In the genomic region with DNA sequence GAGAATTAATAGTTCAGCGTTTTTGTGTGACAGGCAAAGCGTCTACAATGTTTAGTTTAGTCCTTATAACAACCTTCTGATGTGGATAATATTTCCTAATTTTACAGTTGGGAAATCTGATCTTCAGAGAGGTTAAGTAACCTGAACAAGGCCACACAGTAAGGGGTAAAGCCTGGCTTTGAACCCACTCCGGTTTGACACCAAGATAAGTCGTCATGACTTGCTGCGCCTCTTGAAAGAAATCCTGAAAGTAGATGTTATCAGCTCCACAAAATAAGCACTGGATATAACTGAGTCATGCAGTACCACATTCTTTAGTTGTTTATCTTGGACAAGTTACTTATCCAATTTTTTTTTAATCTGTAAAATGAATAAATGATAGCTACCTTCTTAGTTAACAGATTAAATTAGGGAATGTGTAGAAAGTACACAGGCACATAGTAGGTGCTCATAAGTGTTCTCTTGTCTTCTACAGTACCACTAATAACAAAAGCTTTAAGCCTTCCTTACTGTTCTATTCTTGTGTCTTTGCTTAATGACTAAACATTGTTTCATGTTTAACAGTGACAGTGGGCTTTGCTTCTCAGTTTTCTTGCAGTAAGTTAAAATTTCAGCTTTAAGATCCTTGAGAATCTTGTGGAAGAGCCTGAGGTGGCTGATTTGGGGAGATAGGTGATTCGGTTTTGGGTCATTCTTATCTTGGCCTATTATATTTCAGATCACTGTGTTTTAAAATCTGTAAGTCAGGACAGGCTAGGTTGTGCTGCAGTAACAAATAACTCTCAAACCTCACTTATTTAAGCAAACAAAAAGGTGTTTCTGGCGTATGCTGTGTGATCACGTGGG, we compare ENCODE assay signal across 1 cellular context.
TF ChIP-seq lines count a peak whose summit lies in the region.

No MANE protein-coding gene starts in this region.

TF ChIP-seq in K562, 482 proteins besides CTCF, POLR2A, EP300 and RAD21 (continued from another document and continues in another):
- TF ChIP-seq, protein P1, sequence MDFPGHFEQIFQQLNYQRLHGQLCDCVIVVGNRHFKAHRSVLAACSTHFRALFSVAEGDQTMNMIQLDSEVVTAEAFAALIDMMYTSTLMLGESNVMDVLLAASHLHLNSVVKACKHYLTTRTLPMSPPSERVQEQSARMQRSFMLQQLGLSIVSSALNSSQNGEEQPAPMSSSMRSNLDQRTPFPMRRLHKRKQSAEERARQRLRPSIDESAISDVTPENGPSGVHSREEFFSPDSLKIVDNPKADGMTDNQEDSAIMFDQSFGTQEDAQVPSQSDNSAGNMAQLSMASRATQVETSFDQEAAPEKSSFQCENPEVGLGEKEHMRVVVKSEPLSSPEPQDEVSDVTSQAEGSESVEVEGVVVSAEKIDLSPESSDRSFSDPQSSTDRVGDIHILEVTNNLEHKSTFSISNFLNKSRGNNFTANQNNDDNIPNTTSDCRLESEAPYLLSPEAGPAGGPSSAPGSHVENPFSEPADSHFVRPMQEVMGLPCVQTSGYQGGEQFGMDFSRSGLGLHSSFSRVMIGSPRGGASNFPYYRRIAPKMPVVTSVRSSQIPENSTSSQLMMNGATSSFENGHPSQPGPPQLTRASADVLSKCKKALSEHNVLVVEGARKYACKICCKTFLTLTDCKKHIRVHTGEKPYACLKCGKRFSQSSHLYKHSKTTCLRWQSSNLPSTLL (IDR thresholded peaks at IDR 0.05): no peak
- TF ChIP-seq ETS2 (tag; IDR thresholded peaks at IDR 0.05; ENCODE audit: borderline replicate concordance, poor library complexity, severe bottlenecking) (no peak), TRIM24 (IDR thresholded peaks at IDR 0.05) (peak; percentile 9 to 20; a peak in 1 of 4 replicates), MTA1 (IDR thresholded peaks at IDR 0.05; ENCODE audit: borderline replicate concordance) (no peak; the same call in 1 of the 2 replicates), RBM14 (IDR thresholded peaks at IDR 0.05; ENCODE audit: borderline replicate concordance, insufficient read depth, low read depth, low read length) (no peak), ZNF133 (CRISPR knock-in tag; IDR thresholded peaks at IDR 0.05) (no peak), CEBPB (tag; IDR thresholded peaks at IDR 0.05) (no peak), ADNP (tag; IDR thresholded peaks at IDR 0.05) (no peak), MXI1 (IDR thresholded peaks at IDR 0.05; ENCODE audit: low read depth, low read length) (no peak), NEUROD1 (IDR thresholded peaks at IDR 0.05; ENCODE audit: borderline replicate concordance, low read depth, low read length, partially characterized antibody) (no peak), KLF10 (CRISPR knock-in tag; IDR thresholded peaks at IDR 0.05) (no peak), HMG20B (CRISPR knock-in tag; IDR thresholded peaks at IDR 0.05) (no peak), RBM34 (IDR thresholded peaks at IDR 0.05; ENCODE audit: borderline replicate concordance, insufficient read depth, low read length) (no peak), ZNF766 (CRISPR knock-in tag; conservative IDR thresholded peaks at IDR 0.05) (no peak), CREBBP (IDR thresholded peaks at IDR 0.05; ENCODE audit: low read depth, low read length) (no peak), CSDE1 (IDR thresholded peaks at IDR 0.05) (no peak), HNRNPL (IDR thresholded peaks at IDR 0.05; ENCODE audit: low read depth, low read length) (no peak), KDM2B (CRISPR knock-in tag; IDR thresholded peaks at IDR 0.05) (no peak), ZNF3 (CRISPR knock-in tag; IDR thresholded peaks at IDR 0.05) (no peak), JUND (IDR thresholded peaks at IDR 0.05; ENCODE audit: borderline replicate concordance, low read depth, low read length) (no peak), JUND (tag; IDR thresholded peaks at IDR 0.05; ENCODE audit: borderline replicate concordance, low read depth, low read length) (peak; percentile 38; the same call in 1 of the 3 replicates), CBFA2T3 (IDR thresholded peaks at IDR 0.05) (peak; percentile 19; the same call in 1 of the 2 replicates)
- TF ChIP-seq, protein P2, sequence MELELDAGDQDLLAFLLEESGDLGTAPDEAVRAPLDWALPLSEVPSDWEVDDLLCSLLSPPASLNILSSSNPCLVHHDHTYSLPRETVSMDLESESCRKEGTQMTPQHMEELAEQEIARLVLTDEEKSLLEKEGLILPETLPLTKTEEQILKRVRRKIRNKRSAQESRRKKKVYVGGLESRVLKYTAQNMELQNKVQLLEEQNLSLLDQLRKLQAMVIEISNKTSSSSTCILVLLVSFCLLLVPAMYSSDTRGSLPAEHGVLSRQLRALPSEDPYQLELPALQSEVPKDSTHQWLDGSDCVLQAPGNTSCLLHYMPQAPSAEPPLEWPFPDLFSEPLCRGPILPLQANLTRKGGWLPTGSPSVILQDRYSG (tag; conservative IDR thresholded peaks at IDR 0.05; ENCODE audit: low read depth): no peak
- TF ChIP-seq, protein P3, sequence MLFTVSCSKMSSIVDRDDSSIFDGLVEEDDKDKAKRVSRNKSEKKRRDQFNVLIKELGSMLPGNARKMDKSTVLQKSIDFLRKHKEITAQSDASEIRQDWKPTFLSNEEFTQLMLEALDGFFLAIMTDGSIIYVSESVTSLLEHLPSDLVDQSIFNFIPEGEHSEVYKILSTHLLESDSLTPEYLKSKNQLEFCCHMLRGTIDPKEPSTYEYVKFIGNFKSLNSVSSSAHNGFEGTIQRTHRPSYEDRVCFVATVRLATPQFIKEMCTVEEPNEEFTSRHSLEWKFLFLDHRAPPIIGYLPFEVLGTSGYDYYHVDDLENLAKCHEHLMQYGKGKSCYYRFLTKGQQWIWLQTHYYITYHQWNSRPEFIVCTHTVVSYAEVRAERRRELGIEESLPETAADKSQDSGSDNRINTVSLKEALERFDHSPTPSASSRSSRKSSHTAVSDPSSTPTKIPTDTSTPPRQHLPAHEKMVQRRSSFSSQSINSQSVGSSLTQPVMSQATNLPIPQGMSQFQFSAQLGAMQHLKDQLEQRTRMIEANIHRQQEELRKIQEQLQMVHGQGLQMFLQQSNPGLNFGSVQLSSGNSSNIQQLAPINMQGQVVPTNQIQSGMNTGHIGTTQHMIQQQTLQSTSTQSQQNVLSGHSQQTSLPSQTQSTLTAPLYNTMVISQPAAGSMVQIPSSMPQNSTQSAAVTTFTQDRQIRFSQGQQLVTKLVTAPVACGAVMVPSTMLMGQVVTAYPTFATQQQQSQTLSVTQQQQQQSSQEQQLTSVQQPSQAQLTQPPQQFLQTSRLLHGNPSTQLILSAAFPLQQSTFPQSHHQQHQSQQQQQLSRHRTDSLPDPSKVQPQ (CRISPR knock-in tag; IDR thresholded peaks at IDR 0.05; ENCODE audit: borderline replicate concordance): no peak
- TF ChIP-seq, protein P4, sequence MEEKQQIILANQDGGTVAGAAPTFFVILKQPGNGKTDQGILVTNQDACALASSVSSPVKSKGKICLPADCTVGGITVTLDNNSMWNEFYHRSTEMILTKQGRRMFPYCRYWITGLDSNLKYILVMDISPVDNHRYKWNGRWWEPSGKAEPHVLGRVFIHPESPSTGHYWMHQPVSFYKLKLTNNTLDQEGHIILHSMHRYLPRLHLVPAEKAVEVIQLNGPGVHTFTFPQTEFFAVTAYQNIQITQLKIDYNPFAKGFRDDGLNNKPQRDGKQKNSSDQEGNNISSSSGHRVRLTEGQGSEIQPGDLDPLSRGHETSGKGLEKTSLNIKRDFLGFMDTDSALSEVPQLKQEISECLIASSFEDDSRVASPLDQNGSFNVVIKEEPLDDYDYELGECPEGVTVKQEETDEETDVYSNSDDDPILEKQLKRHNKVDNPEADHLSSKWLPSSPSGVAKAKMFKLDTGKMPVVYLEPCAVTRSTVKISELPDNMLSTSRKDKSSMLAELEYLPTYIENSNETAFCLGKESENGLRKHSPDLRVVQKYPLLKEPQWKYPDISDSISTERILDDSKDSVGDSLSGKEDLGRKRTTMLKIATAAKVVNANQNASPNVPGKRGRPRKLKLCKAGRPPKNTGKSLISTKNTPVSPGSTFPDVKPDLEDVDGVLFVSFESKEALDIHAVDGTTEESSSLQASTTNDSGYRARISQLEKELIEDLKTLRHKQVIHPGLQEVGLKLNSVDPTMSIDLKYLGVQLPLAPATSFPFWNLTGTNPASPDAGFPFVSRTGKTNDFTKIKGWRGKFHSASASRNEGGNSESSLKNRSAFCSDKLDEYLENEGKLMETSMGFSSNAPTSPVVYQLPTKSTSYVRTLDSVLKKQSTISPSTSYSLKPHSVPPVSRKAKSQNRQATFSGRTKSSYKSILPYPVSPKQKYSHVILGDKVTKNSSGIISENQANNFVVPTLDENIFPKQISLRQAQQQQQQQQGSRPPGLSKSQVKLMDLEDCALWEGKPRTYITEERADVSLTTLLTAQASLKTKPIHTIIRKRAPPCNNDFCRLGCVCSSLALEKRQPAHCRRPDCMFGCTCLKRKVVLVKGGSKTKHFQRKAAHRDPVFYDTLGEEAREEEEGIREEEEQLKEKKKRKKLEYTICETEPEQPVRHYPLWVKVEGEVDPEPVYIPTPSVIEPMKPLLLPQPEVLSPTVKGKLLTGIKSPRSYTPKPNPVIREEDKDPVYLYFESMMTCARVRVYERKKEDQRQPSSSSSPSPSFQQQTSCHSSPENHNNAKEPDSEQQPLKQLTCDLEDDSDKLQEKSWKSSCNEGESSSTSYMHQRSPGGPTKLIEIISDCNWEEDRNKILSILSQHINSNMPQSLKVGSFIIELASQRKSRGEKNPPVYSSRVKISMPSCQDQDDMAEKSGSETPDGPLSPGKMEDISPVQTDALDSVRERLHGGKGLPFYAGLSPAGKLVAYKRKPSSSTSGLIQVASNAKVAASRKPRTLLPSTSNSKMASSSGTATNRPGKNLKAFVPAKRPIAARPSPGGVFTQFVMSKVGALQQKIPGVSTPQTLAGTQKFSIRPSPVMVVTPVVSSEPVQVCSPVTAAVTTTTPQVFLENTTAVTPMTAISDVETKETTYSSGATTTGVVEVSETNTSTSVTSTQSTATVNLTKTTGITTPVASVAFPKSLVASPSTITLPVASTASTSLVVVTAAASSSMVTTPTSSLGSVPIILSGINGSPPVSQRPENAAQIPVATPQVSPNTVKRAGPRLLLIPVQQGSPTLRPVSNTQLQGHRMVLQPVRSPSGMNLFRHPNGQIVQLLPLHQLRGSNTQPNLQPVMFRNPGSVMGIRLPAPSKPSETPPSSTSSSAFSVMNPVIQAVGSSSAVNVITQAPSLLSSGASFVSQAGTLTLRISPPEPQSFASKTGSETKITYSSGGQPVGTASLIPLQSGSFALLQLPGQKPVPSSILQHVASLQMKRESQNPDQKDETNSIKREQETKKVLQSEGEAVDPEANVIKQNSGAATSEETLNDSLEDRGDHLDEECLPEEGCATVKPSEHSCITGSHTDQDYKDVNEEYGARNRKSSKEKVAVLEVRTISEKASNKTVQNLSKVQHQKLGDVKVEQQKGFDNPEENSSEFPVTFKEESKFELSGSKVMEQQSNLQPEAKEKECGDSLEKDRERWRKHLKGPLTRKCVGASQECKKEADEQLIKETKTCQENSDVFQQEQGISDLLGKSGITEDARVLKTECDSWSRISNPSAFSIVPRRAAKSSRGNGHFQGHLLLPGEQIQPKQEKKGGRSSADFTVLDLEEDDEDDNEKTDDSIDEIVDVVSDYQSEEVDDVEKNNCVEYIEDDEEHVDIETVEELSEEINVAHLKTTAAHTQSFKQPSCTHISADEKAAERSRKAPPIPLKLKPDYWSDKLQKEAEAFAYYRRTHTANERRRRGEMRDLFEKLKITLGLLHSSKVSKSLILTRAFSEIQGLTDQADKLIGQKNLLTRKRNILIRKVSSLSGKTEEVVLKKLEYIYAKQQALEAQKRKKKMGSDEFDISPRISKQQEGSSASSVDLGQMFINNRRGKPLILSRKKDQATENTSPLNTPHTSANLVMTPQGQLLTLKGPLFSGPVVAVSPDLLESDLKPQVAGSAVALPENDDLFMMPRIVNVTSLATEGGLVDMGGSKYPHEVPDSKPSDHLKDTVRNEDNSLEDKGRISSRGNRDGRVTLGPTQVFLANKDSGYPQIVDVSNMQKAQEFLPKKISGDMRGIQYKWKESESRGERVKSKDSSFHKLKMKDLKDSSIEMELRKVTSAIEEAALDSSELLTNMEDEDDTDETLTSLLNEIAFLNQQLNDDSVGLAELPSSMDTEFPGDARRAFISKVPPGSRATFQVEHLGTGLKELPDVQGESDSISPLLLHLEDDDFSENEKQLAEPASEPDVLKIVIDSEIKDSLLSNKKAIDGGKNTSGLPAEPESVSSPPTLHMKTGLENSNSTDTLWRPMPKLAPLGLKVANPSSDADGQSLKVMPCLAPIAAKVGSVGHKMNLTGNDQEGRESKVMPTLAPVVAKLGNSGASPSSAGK (IDR thresholded peaks at IDR 0.05): no peak
- TF ChIP-seq, protein P5, sequence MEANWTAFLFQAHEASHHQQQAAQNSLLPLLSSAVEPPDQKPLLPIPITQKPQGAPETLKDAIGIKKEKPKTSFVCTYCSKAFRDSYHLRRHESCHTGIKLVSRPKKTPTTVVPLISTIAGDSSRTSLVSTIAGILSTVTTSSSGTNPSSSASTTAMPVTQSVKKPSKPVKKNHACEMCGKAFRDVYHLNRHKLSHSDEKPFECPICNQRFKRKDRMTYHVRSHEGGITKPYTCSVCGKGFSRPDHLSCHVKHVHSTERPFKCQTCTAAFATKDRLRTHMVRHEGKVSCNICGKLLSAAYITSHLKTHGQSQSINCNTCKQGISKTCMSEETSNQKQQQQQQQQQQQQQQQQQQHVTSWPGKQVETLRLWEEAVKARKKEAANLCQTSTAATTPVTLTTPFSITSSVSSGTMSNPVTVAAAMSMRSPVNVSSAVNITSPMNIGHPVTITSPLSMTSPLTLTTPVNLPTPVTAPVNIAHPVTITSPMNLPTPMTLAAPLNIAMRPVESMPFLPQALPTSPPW (CRISPR knock-in tag; IDR thresholded peaks at IDR 0.05): 0 out of 2 replicates have a peak, but pooled peaks have one; percentile 13
- TF ChIP-seq, protein P6, sequence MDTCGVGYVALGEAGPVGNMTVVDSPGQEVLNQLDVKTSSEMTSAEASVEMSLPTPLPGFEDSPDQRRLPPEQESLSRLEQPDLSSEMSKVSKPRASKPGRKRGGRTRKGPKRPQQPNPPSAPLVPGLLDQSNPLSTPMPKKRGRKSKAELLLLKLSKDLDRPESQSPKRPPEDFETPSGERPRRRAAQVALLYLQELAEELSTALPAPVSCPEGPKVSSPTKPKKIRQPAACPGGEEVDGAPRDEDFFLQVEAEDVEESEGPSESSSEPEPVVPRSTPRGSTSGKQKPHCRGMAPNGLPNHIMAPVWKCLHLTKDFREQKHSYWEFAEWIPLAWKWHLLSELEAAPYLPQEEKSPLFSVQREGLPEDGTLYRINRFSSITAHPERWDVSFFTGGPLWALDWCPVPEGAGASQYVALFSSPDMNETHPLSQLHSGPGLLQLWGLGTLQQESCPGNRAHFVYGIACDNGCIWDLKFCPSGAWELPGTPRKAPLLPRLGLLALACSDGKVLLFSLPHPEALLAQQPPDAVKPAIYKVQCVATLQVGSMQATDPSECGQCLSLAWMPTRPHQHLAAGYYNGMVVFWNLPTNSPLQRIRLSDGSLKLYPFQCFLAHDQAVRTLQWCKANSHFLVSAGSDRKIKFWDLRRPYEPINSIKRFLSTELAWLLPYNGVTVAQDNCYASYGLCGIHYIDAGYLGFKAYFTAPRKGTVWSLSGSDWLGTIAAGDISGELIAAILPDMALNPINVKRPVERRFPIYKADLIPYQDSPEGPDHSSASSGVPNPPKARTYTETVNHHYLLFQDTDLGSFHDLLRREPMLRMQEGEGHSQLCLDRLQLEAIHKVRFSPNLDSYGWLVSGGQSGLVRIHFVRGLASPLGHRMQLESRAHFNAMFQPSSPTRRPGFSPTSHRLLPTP (IDR thresholded peaks at IDR 0.05; ENCODE audit: borderline replicate concordance, extremely low read depth, insufficient read length): no peak
- TF ChIP-seq, protein P7, sequence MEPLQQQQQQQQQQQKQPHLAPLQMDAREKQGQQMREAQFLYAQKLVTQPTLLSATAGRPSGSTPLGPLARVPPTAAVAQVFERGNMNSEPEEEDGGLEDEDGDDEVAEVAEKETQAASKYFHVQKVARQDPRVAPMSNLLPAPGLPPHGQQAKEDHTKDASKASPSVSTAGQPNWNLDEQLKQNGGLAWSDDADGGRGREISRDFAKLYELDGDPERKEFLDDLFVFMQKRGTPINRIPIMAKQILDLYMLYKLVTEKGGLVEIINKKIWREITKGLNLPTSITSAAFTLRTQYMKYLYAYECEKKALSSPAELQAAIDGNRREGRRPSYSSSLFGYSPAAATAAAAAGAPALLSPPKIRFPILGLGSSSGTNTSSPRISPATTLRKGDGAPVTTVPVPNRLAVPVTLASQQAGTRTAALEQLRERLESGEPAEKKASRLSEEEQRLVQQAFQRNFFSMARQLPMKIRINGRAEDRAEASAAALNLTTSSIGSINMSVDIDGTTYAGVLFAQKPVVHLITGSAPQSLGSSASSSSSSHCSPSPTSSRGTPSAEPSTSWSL (CRISPR knock-in tag; IDR thresholded peaks at IDR 0.05; ENCODE audit: borderline replicate concordance): no peak
